Comparison of ENCODE assay signal across 9 cellular contexts in the genomic region with DNA sequence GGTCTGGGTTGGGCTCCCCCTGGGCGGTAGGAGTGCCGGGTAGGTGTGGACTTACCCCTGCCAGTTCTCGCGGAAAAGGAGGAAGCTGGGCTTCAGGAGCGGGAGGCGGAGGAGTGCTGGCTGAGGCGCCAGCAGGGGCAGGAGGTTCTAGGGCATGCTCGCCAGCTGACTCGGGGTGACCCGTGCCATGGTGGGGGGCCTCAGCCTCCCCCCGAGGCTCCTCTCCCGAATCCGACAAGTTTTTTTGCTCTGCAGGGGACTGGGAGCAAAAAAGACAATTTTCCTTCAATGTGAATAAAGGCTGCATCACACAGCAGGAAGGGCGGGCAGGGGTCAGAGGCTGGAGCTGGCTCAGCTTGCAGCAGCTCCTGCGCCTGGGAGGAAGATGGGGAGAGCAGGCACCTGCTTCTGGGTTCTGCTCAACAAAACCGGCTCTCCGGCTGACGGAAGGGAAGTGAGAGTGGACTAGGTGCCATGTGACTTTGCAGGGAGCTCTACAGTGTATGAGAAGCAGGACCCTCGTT. TPM values are rescaled to one million over a fixed set of nuclear protein-coding genes. Genes with fewer than 3 reads are reported as not detected.
A peak's percentile ranks its signal among the peaks of the same experiment; 100 is the strongest.
DNase-seq lines count a peak whose midpoint lies in the region; ATAC-seq, FAIRE-seq and TF ChIP-seq lines count a peak whose summit lies in the region.
"Had no signal": no experiment of that assay in that cellular context is flagged by ENCODE, and none has a peak within 500 bp of the region (broad histone marks: within the 10 kb centered on the region; RNA-seq: fewer than 3 reads in every experiment).

No MANE protein-coding gene starts in this region.

- no peak overlapping the region for H2AFZ ChIP-seq in OCI-LY1 (ENCODE audit: low read length)

- H3K9me2 ChIP-seq in OCI-LY1 (ENCODE audit: low read depth, low read length): no peaks in the 10 kb centered on the region

- peak; percentile 54 for DNase-seq in GM19239 (ENCODE audit: insufficient read length, low spot score)
- DNase-seq in head of caudate nucleus: peak in 22 of 42 donors; percentile 21 to 65 (median 44)
- DNase-seq in progenitor cell of endocrine pancreas (ENCODE audit: low spot score, unreplicated experiment): no peak
- DNase-seq in NCI-H1436 treated with DMSO at 0.1 percent for 48 hours (lab: John Stamatoyannopoulos, UW): no peak
- no peak for DNase-seq in frontal cortex (ENCODE audit: low spot score in 2 of 2)
- DNase-seq: activated T-cell treated with anti-CD3 and anti-CD28 coated beads, Interleukin-2, amount 50 U/mL, for 4 hours; NCI-H748 treated with DMSO at 0.1 percent for 48 hours had no signal

- peaks cover 57% of the 10 kb centered on the region for H3K4me1 Mint-ChIP-seq in progenitor cell of endocrine pancreas (ENCODE audit: low read depth)

- TF ChIP-seq CTCF in OCI-LY1 (IDR thresholded peaks at IDR 0.05; ENCODE audit: low read length) (no peak), progenitor cell of endocrine pancreas (IDR thresholded peaks at IDR 0.05; ENCODE audit: unreplicated experiment) (no peak)

- H3K4me1 ChIP-seq in OCI-LY1 (ENCODE audit: insufficient read depth, low read length, severe bottlenecking): peaks cover 82% of the 10 kb centered on the region

- peak overlapping the region; percentile 82 for H3K27ac Mint-ChIP-seq in progenitor cell of endocrine pancreas

- H3K4me3 Mint-ChIP-seq in progenitor cell of endocrine pancreas (ENCODE audit: low read depth): no peak overlapping the region

- peaks cover 39% of the 10 kb centered on the region for H3K79me2 ChIP-seq in OCI-LY1 (ENCODE audit: insufficient read depth, low read length)

- H3K36me3 ChIP-seq in OCI-LY1 (ENCODE audit: insufficient read depth, low read length): peaks cover 13% of the 10 kb centered on the region; the same call in 1 of the 2 replicates

- H3K9ac ChIP-seq in OCI-LY1 (ENCODE audit: low read length): no peak overlapping the region; the same call in 1 of the 2 replicates

- peak overlapping the region; percentile 98 for H3K27ac ChIP-seq in OCI-LY1 (ENCODE audit: low read depth, low read length, poor library complexity, severe bottlenecking)

- FAIRE-seq in GM19239 (lab: Jason Lieb, UNC) (no peak), frontal cortex (lab: Jason Lieb, UNC) (no peak)

- H3K9me3 ChIP-seq in OCI-LY1 (ENCODE audit: low read length): no peaks in the 10 kb centered on the region

- peaks cover 7% of the 10 kb centered on the region for H3K36me3 Mint-ChIP-seq in progenitor cell of endocrine pancreas (ENCODE audit: insufficient read depth)

- peak overlapping the region; percentile 14; the same call in 1 of the 2 replicates for H3K4me2 ChIP-seq in OCI-LY1 (ENCODE audit: low read length)

- no peak for ATAC-seq in GM21619 (IDR thresholded peaks at IDR 0.05; ENCODE audit: unreplicated experiment)
- ATAC-seq: activated T-cell treated with anti-CD3 and anti-CD28 coated beads, Interleukin-2, amount 50 U/mL, for 4 hours had no signal

- intact Hi-C loops in head of caudate nucleus (cut with DNase I): no loop called here

- H3K27me3 Mint-ChIP-seq in progenitor cell of endocrine pancreas: no peaks in the 10 kb centered on the region

- H3K4me3 ChIP-seq in OCI-LY1 (ENCODE audit: low read depth, low read length, poor library complexity, severe bottlenecking): peak overlapping the region; percentile 11

- no peaks in the 10 kb centered on the region for H4K20me1 ChIP-seq in OCI-LY1 (ENCODE audit: insufficient read depth, low read length)

- no peaks in the 10 kb centered on the region for H3K27me3 ChIP-seq in OCI-LY1 (ENCODE audit: insufficient read depth, low read length)

- H3K9me3 Mint-ChIP-seq in progenitor cell of endocrine pancreas (ENCODE audit: low read depth): no peaks in the 10 kb centered on the region
- H3K9me3 Mint-ChIP-seq: activated T-cell treated with anti-CD3 and anti-CD28 coated beads, Interleukin-2, amount 50 U/mL, for 4 hours had no signal

- H3F3A ChIP-seq in OCI-LY1 (ENCODE audit: insufficient read depth, low read length): no peaks in the 10 kb centered on the region

RNA-seq across cellular contexts. Expression of a gene that starts 26.5 kb away (rescaled TPM):
- 99.9 and 106 TPM in 2 replicates for total RNA-seq in progenitor cell of endocrine pancreas
- total RNA-seq in frontal cortex: 41.6 TPM

RNA-seq across cellular contexts. Expression of a gene that starts 37.3 kb away (rescaled TPM):
- total RNA-seq in progenitor cell of endocrine pancreas (22.1 and 22.5 TPM in 2 replicates), frontal cortex (2.4 TPM)

RNA-seq across cellular contexts. Expression of a gene that starts 46.7 kb away (rescaled TPM):
- total RNA-seq in progenitor cell of endocrine pancreas (13.9 and 15.2 TPM in 2 replicates), frontal cortex (3.7 TPM)

RNA-seq across cellular contexts. Expression of a gene that starts 47.8 kb away (rescaled TPM):
- 210 and 217 TPM in 2 replicates for total RNA-seq in progenitor cell of endocrine pancreas
- 97.8 TPM for total RNA-seq in frontal cortex

Comparison
In these comparisons a context has a peak if more than half of its experiments do, and no peak if none do; other contexts are left out.
1. DNase-seq: peak in GM19239 (single experiment) and head of caudate nucleus (22 of 42); none in progenitor cell of endocrine pancreas (single experiment), NCI-H1436 treated with DMSO at 0.1 percent for 48 hours (single experiment) and frontal cortex (0 of 2).